12 cellular contexts compared by ENCODE assay signal in genomic region chr9:116391306-116391900, GRCh38.
A peak's percentile ranks its signal among the peaks of the same experiment; 100 is the strongest.
DNase-seq lines count a peak whose midpoint lies in the region; ATAC-seq, FAIRE-seq and TF ChIP-seq lines count a peak whose summit lies in the region.
"Had no signal": no experiment of that assay in that cellular context is flagged by ENCODE, and none has a peak within 500 bp of the region (broad histone marks: within the 10 kb centered on the region; RNA-seq: fewer than 3 reads in every experiment).

No MANE protein-coding gene starts in this region.

- H3K9me3 ChIP-seq in HEK293 (ENCODE audit: control insufficient read depth, insufficient read depth, low read depth, low read length) (no peaks in the 10 kb centered on the region), astrocyte (ENCODE audit: insufficient read depth, low read depth, low read length) (no peaks in the 10 kb centered on the region)

- H3K4me1 ChIP-seq in HEK293 (ENCODE audit: control insufficient read depth, insufficient read depth, low read length) (no peaks in the 10 kb centered on the region), astrocyte (ENCODE audit: insufficient read depth, low read length) (peaks cover 3% of the 10 kb centered on the region)

- H3K36me3 ChIP-seq in HEK293 (ENCODE audit: control insufficient read depth in 2 of 2, insufficient read depth in 1 of 2, low read length in 2 of 2) (no peaks in the 10 kb centered on the region), astrocyte (ENCODE audit: insufficient read depth, low read length) (no peaks in the 10 kb centered on the region)

- CTCF ChIA-PET in HEK293 (lab: Yijun Ruan, JAX), result interaction anchor here (0.5 kb wide), 1 partner anchor 115 kb away, joined by 3 read pairs; no protein-coding TSS in a partner anchor
- CTCF ChIA-PET in activated CD4-positive, alpha-beta T cell treated with anti-CD3 and anti-CD28 coated beads for 36 hours (lab: Charles Lee), result no interaction called here

- H3K4me3 Mint-ChIP-seq in astrocyte (ENCODE audit: unreplicated experiment), result no peak overlapping the region
- H3K4me3 Mint-ChIP-seq in activated CD4-positive, alpha-beta T cell treated with anti-CD3 and anti-CD28 coated beads for 36 hours, result no peak overlapping the region
- H3K4me3 Mint-ChIP-seq: B cell had no signal

- intact Hi-C loops in activated CD4-positive, alpha-beta T cell treated with anti-CD3 and anti-CD28 coated beads for 36 hours (cut with DNase I, micrococcal nuclease), result no loop called here

- ATAC-seq in HG02678 (IDR thresholded peaks at IDR 0.05; ENCODE audit: unreplicated experiment) (no peak), GM18517 (IDR thresholded peaks at IDR 0.05; ENCODE audit: unreplicated experiment) (no peak)
- ATAC-seq in activated CD4-positive, alpha-beta T cell treated with anti-CD3 and anti-CD28 coated beads for 36 hours, result no peak

- no peaks in the 10 kb centered on the region for H4K20me1 ChIP-seq in astrocyte (ENCODE audit: insufficient read depth, low read length)

- POLR2A ChIA-PET in HEK293 (lab: Yijun Ruan, JAX), result no interaction called here
- POLR2A ChIA-PET in activated CD4-positive, alpha-beta T cell treated with anti-CD3 and anti-CD28 coated beads for 36 hours (lab: Charles Lee), result no interaction called here

- no peak overlapping the region for H3K4me3 ChIP-seq in AG09309 (ENCODE audit: control insufficient read depth, low read depth, low read length)
- no peak overlapping the region for H3K4me3 ChIP-seq in HEK293 (ENCODE audit: low read depth, low read length)
- no peak overlapping the region for H3K4me3 ChIP-seq in astrocyte (ENCODE audit: insufficient read depth, low read depth, low read length)

- H3K27ac ChIP-seq in HEK293 (ENCODE audit: extremely low read depth, low read depth, low read length) (no peak overlapping the region), astrocyte (ENCODE audit: low read depth, low read length) (no peak overlapping the region)

- H3K27ac Mint-ChIP-seq in astrocyte (ENCODE audit: unreplicated experiment), result peak overlapping the region; percentile 15
- H3K27ac Mint-ChIP-seq in activated CD4-positive, alpha-beta T cell treated with anti-CD3 and anti-CD28 coated beads for 36 hours, result no peak overlapping the region
- H3K27ac Mint-ChIP-seq: B cell had no signal

- no peak for TF ChIP-seq CTCF in AG09309 (IDR thresholded peaks at IDR 0.05; ENCODE audit: control insufficient read depth, insufficient read depth, low read depth, low read length, missing control alignments)
- TF ChIP-seq CTCF in HEK293 (tag by site-specific recombination; IDR thresholded peaks at IDR 0.05), result no peak
- no peak for TF ChIP-seq CTCF in astrocyte (IDR thresholded peaks at IDR 0.05; ENCODE audit: insufficient read depth, low read depth, low read length)

- H3K27me3 Mint-ChIP-seq in astrocyte (ENCODE audit: low read depth, unreplicated experiment), result no peaks in the 10 kb centered on the region
- H3K27me3 Mint-ChIP-seq in activated CD4-positive, alpha-beta T cell treated with anti-CD3 and anti-CD28 coated beads for 36 hours, result no peaks in the 10 kb centered on the region
- H3K27me3 Mint-ChIP-seq: B cell had no signal

- no peaks in the 10 kb centered on the region for H3K79me2 ChIP-seq in astrocyte (ENCODE audit: insufficient read depth, low read length)

- H3K9me3 Mint-ChIP-seq in astrocyte (ENCODE audit: unreplicated experiment), result peaks cover 3% of the 10 kb centered on the region
- H3K9me3 Mint-ChIP-seq in activated CD4-positive, alpha-beta T cell treated with anti-CD3 and anti-CD28 coated beads for 36 hours (ENCODE audit: low read depth), result no peaks in the 10 kb centered on the region

- H3K4me1 Mint-ChIP-seq in astrocyte (ENCODE audit: low read depth, unreplicated experiment), result peaks cover 25% of the 10 kb centered on the region
- no peaks in the 10 kb centered on the region for H3K4me1 Mint-ChIP-seq in activated CD4-positive, alpha-beta T cell treated with anti-CD3 and anti-CD28 coated beads for 36 hours
- H3K4me1 Mint-ChIP-seq: B cell had no signal

- peaks cover 48% of the 10 kb centered on the region for H3K36me3 Mint-ChIP-seq in astrocyte (ENCODE audit: low read depth, unreplicated experiment)
- H3K36me3 Mint-ChIP-seq in activated CD4-positive, alpha-beta T cell treated with anti-CD3 and anti-CD28 coated beads for 36 hours (ENCODE audit: low read depth), result no peaks in the 10 kb centered on the region

- DNase-seq in AG09309 (ENCODE audit: low read depth) (peak; percentile 55), astrocyte (ENCODE audit: low read depth) (peak; percentile 86), iPS-NIHi7 (ENCODE audit: extremely low spot score) (peak; percentile 47)
- no peak for DNase-seq in stimulated activated CD4-positive, alpha-beta T cell treated with anti-CD3 and anti-CD28 coated beads, Interleukin-1b, Interleukin-23, amount 100 ng/mL, for 48 hours
- DNase-seq in activated CD4-positive, alpha-beta T cell treated with anti-CD3 and anti-CD28 coated beads for 36 hours, result no peak
- DNase-seq: activated CD4-positive, alpha-beta T cell treated with anti-CD3 and anti-CD28 coated beads for 4 hours; activated effector memory CD4-positive, alpha-beta T cell treated with anti-CD3 and anti-CD28 coated beads, Interleukin-2, amount 50 U/mL, for 16 hours; stimulated activated CD4-positive, alpha-beta T cell treated with anti-CD3 and anti-CD28 coated beads, Interleukin-4, amount 100 ng/mL, for 4 hours had no signal

- no peak overlapping the region for H3K9ac ChIP-seq in astrocyte (ENCODE audit: low read length)

- H3K27me3 ChIP-seq in astrocyte (ENCODE audit: insufficient read depth, low read length), result no peaks in the 10 kb centered on the region

- FAIRE-seq in astrocyte (lab: Jason Lieb, UNC), result peak; percentile 69

- peak overlapping the region; percentile 19 for H3K4me2 ChIP-seq in astrocyte (ENCODE audit: low read length)

- no peak overlapping the region for H2AFZ ChIP-seq in astrocyte (ENCODE audit: low read depth, low read length)

TF ChIP-seq in HEK293, 187 proteins besides CTCF, POLR2A, EP300 and RAD21:
- no peak for TF ChIP-seq ZNF274 (IDR thresholded peaks at IDR 0.05; ENCODE audit: low read length)
- TF ChIP-seq ZNF274 (tag by site-specific recombination; IDR thresholded peaks at IDR 0.05; ENCODE audit: borderline replicate concordance), result no peak
- no peak for TF ChIP-seq ZNF335 (tag by site-specific recombination; conservative IDR thresholded peaks at IDR 0.05)
- peak; percentile 53 for TF ChIP-seq ZIC2 (tag by site-specific recombination; IDR thresholded peaks at IDR 0.05)
- TF ChIP-seq ZNF596 (tag by site-specific recombination; IDR thresholded peaks at IDR 0.05), result no peak
TF ChIP-seq in HEK293: peak in this region for 1.

Comparison
In these comparisons a context has a peak if more than half of its experiments do, and no peak if none do; other contexts are left out.
1. DNase-seq: peak in AG09309 (single experiment), astrocyte (single experiment) and iPS-NIHi7 (single experiment); none in stimulated activated CD4-positive, alpha-beta T cell treated with anti-CD3 and anti-CD28 coated beads, Interleukin-1b, Interleukin-23, amount 100 ng/mL, for 48 hours (single experiment) and activated CD4-positive, alpha-beta T cell treated with anti-CD3 and anti-CD28 coated beads for 36 hours (single experiment).